8 cellular contexts compared by ENCODE assay signal in the genomic region with DNA sequence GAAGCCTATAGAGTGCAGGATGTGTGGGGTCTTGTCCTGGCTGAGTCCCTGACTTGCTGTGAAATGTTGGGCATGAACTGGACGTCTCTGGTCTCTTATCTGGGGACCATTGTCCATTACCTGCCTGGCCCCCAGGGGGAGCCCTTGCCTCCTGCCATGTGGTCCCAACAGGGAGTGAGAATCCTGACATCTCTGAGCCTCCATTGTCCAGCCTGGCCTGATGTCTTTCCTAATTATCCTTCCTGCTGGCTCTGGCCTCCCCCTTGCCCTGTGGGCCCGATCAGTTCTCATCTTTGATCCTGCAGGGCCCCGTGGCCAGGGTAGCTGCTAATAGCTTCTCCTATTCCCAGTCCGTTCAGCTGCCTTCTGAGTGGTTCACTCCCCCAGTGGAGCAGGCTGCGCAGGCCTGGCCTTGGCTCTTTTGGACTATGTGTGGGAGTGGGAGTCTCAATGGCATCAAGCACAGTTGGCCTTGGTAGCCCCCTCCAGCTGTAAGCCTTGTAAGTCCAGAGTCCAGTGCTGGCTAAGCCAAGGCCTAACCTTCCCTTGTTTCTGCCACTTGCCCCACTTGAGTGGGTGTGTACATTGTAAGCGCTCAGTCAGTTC.
DNase-seq lines count a peak whose midpoint lies in the region; ATAC-seq and TF ChIP-seq lines count a peak whose summit lies in the region.

No MANE protein-coding gene starts in this region.

- no peaks in the 10 kb centered on the region for H3K36me3 ChIP-seq in PC-3 (ENCODE audit: low read depth, low read length)
- H3K36me3 ChIP-seq in cardiac muscle cell, result no peaks in the 10 kb centered on the region

- TF ChIP-seq CTCF in GM12864 (IDR thresholded peaks at IDR 0.05; ENCODE audit: low read depth, low read length, missing control alignments) (peak; percentile 86), PC-3 (conservative IDR thresholded peaks at IDR 0.05; ENCODE audit: low read depth, low read length) (peak; percentile 74), cardiac muscle cell (IDR thresholded peaks at IDR 0.05; ENCODE audit: low read depth, low read length) (peak; percentile 58)

- POLR2A ChIA-PET in PC-3 (lab: Charles Lee; ENCODE audit: unreplicated experiment), result no interaction called here

- no peaks in the 10 kb centered on the region for H3K9me3 ChIP-seq in PC-3 (ENCODE audit: low read length)
- no peaks in the 10 kb centered on the region for H3K9me3 ChIP-seq in cardiac muscle cell (ENCODE audit: low read depth)

- H3K9me2 ChIP-seq in PC-3 (replicated peaks; ENCODE audit: low read length), result no peaks in the 10 kb centered on the region

- peaks cover 5% of the 10 kb centered on the region for H3K4me1 Mint-ChIP-seq in activated T-helper 1 cell treated with anti-CD3 and anti-CD28 coated beads, Interleukin-12 subunit alpha, Interleukin-12 subunit beta, Interleukin-2, Interleukin-4 antibody, amounts not matched to agents 30 ng/mL and 10 ng/mL and 1 ng/mL, durations not matched to agents 14 hours and 24 hours and 36 hours (ENCODE audit: low read depth)

- no peaks in the 10 kb centered on the region for H3F3A ChIP-seq in PC-3 (ENCODE audit: low read length, unreplicated experiment)

- H3K4me3 ChIP-seq in GM12864 (ENCODE audit: low read depth, low read length) (no peak overlapping the region), PC-3 (ENCODE audit: low read length) (no peak overlapping the region), cardiac muscle cell (no peak overlapping the region)

- ATAC-seq in PC-3 (peak; percentile 68), GM21390 (IDR thresholded peaks at IDR 0.05; ENCODE audit: unreplicated experiment) (no peak), HG03280 (IDR thresholded peaks at IDR 0.05; ENCODE audit: unreplicated experiment) (no peak)

- intact Hi-C loops in PC-3 (cut with micrococcal nuclease), result loop anchor here (1.0 to 5.0 kb wide), 3 partner anchors 106 to 213 kb away; no protein-coding TSS in a partner anchor
- intact Hi-C loops in activated T-helper 1 cell treated with anti-CD3 and anti-CD28 coated beads, Interleukin-12 subunit alpha, Interleukin-12 subunit beta, Interleukin-2, Interleukin-4 antibody, amounts not matched to agents 30 ng/mL and 10 ng/mL and 1 ng/mL, durations not matched to agents 14 hours and 24 hours and 36 hours (cut with micrococcal nuclease), result loop anchor here (1.0 to 5.0 kb wide), 3 partner anchors 124 to 213 kb away; no protein-coding TSS in a partner anchor

- no peaks in the 10 kb centered on the region for H3K79me2 ChIP-seq in PC-3 (ENCODE audit: low read length)

- H3K4me2 ChIP-seq in PC-3 (ENCODE audit: low read length), result no peak overlapping the region

- H3K4me1 ChIP-seq in PC-3 (ENCODE audit: insufficient read depth, low read length), result 0 out of 2 replicates have a peak, but pooled peaks cover 4% of the 10 kb centered on the region
- no peaks in the 10 kb centered on the region for H3K4me1 ChIP-seq in cardiac muscle cell (ENCODE audit: low read depth)

- no peaks in the 10 kb centered on the region for H3K9me3 Mint-ChIP-seq in activated T-helper 1 cell treated with anti-CD3 and anti-CD28 coated beads, Interleukin-12 subunit alpha, Interleukin-12 subunit beta, Interleukin-2, Interleukin-4 antibody, amounts not matched to agents 30 ng/mL and 10 ng/mL and 1 ng/mL, durations not matched to agents 14 hours and 24 hours and 36 hours

- no peak overlapping the region for H2AFZ ChIP-seq in PC-3 (ENCODE audit: low read length)

- no peaks in the 10 kb centered on the region for H4K20me1 ChIP-seq in PC-3 (ENCODE audit: low read length)

- H3K27ac ChIP-seq in PC-3 (ENCODE audit: low read length) (no peak overlapping the region), cardiac muscle cell (no peak overlapping the region)

- no peak overlapping the region for H3K4me3 Mint-ChIP-seq in activated T-helper 1 cell treated with anti-CD3 and anti-CD28 coated beads, Interleukin-12 subunit alpha, Interleukin-12 subunit beta, Interleukin-2, Interleukin-4 antibody, amounts not matched to agents 30 ng/mL and 10 ng/mL and 1 ng/mL, durations not matched to agents 14 hours and 24 hours and 36 hours

- no peaks in the 10 kb centered on the region for H3K36me3 Mint-ChIP-seq in activated T-helper 1 cell treated with anti-CD3 and anti-CD28 coated beads, Interleukin-12 subunit alpha, Interleukin-12 subunit beta, Interleukin-2, Interleukin-4 antibody, amounts not matched to agents 30 ng/mL and 10 ng/mL and 1 ng/mL, durations not matched to agents 14 hours and 24 hours and 36 hours (ENCODE audit: low read depth)

- no TSS peak for BruUV-seq in PC-3 (replicated peaks; lab: Mats Ljungman, UMichigan)

- no peak overlapping the region for H3K27ac Mint-ChIP-seq in activated T-helper 1 cell treated with anti-CD3 and anti-CD28 coated beads, Interleukin-12 subunit alpha, Interleukin-12 subunit beta, Interleukin-2, Interleukin-4 antibody, amounts not matched to agents 30 ng/mL and 10 ng/mL and 1 ng/mL, durations not matched to agents 14 hours and 24 hours and 36 hours

- no peak overlapping the region for H3K9ac ChIP-seq in PC-3 (ENCODE audit: low read length)

- DNase-seq in GM12864 (ENCODE audit: low read depth), result no peak
- peak; percentile 51 for DNase-seq in PC-3
- DNase-seq in activated T-helper 1 cell treated with anti-CD3 and anti-CD28 coated beads, Interleukin-12 subunit alpha, Interleukin-12 subunit beta, Interleukin-2, Interleukin-4 antibody, amounts not matched to agents 30 ng/mL and 10 ng/mL and 1 ng/mL, durations not matched to agents 14 hours and 24 hours and 36 hours (ENCODE audit: low spot score), result peak; percentile 20
- no peak for DNase-seq in cardiac muscle cell (ENCODE audit: low read depth in 1 of 2, low spot score in 1 of 2)
- peak; percentile 9 to 49 for DNase-seq in stimulated activated CD4-positive, alpha-beta T cell treated with anti-CD3 and anti-CD28 coated beads, Interleukin-15, amount 100 ng/mL, for 48 hours (ENCODE audit: low read depth in 2 of 2)
- no peak for DNase-seq in HCEC 1CT

- H3K27me3 ChIP-seq in PC-3 (ENCODE audit: low read length), result no peaks in the 10 kb centered on the region
- H3K27me3 ChIP-seq in cardiac muscle cell, result no peaks in the 10 kb centered on the region

- H3K27me3 Mint-ChIP-seq in activated T-helper 1 cell treated with anti-CD3 and anti-CD28 coated beads, Interleukin-12 subunit alpha, Interleukin-12 subunit beta, Interleukin-2, Interleukin-4 antibody, amounts not matched to agents 30 ng/mL and 10 ng/mL and 1 ng/mL, durations not matched to agents 14 hours and 24 hours and 36 hours (ENCODE audit: insufficient read depth), result peaks cover 13% of the 10 kb centered on the region

- CTCF ChIA-PET in PC-3 (lab: Charles Lee), result no interaction called here

Comparison
In these comparisons a context has a peak if more than half of its experiments do, and no peak if none do; other contexts are left out.
1. DNase-seq: peak in PC-3 (single experiment), activated T-helper 1 cell treated with anti-CD3 and anti-CD28 coated beads, Interleukin-12 subunit alpha, Interleukin-12 subunit beta, Interleukin-2, Interleukin-4 antibody, amounts not matched to agents 30 ng/mL and 10 ng/mL and 1 ng/mL, durations not matched to agents 14 hours and 24 hours and 36 hours (single experiment) and stimulated activated CD4-positive, alpha-beta T cell treated with anti-CD3 and anti-CD28 coated beads, Interleukin-15, amount 100 ng/mL, for 48 hours (2 of 2); none in GM12864 (single experiment), cardiac muscle cell (0 of 2) and HCEC 1CT (single experiment).
2. Peak in every context shown above with its lines, with median percentiles within 50 percentile points of each other: CTCF ChIP-seq.